In genomic region chr10:111087331-111087756, GRCh38 we compare ENCODE assay signal across 26 cellular contexts. TPM values are rescaled to one million over a fixed set of nuclear protein-coding genes. Genes with fewer than 3 reads are reported as not detected.
"Had no signal": no experiment of that assay in that cellular context is flagged by ENCODE, and none has a peak within 500 bp of the region (broad histone marks: within the 10 kb centered on the region; RNA-seq: fewer than 3 reads in every experiment).

No MANE protein-coding gene starts in this region.

- H3K36me3 Mint-ChIP-seq: activated naive CD4-positive, alpha-beta T cell treated with anti-CD3 and anti-CD28 coated beads, Interleukin-2, amount 50 U/mL, for 24 hours; activated naive CD8-positive, alpha-beta T cell treated with anti-CD3 and anti-CD28 coated beads, Interleukin-2, amount 10 ng/mL, durations not matched to agents 7 days and 5 days had no signal

- H3K4me3 Mint-ChIP-seq: activated CD4-positive, alpha-beta T cell treated with anti-CD3 and anti-CD28 coated beads for 36 hours; activated CD4-positive, alpha-beta T cell treated with anti-CD3 and anti-CD28 coated beads, Interleukin-2, amount 10 ng/mL, durations not matched to agents 7 days and 5 days; activated CD8-positive, alpha-beta T cell treated with anti-CD3 and anti-CD28 coated beads, Interleukin-2, amount 10 ng/mL, durations not matched to agents 7 days and 5 days; activated naive CD4-positive, alpha-beta T cell treated with anti-CD3 and anti-CD28 coated beads, Interleukin-2, amount 50 U/mL, for 24 hours; activated naive CD8-positive, alpha-beta T cell treated with anti-CD3 and anti-CD28 coated beads, Interleukin-2, amount 10 ng/mL, durations not matched to agents 7 days and 5 days; activated T-cell treated with anti-CD3 and anti-CD28 coated beads, Interleukin-2, amount 50 U/mL, for 24 hours; T-helper 1 cell treated with Interleukin-12 subunit alpha and Interleukin-12 subunit beta and Interleukin-4 antibody, amounts not matched to agents 30 μg/mL and 1 μg/mL, for 36 hours; T-helper 2 cell treated with Interferon-gamma antibody and Interleukin-4, amounts not matched to agents 5 μg/mL and 100 μg/mL, for 36 hours had no signal

- H3K9me3 Mint-ChIP-seq: activated CD4-positive, alpha-beta T cell treated with anti-CD3 and anti-CD28 coated beads, Interleukin-2, amount 10 ng/mL, durations not matched to agents 7 days and 5 days; activated naive CD4-positive, alpha-beta T cell treated with anti-CD3 and anti-CD28 coated beads, Interleukin-2, amount 50 U/mL, for 24 hours; activated naive CD8-positive, alpha-beta T cell treated with anti-CD3 and anti-CD28 coated beads, Interleukin-2, amount 10 ng/mL, durations not matched to agents 7 days and 5 days; activated T-cell treated with anti-CD3 and anti-CD28 coated beads, Interleukin-2, amount 50 U/mL, for 24 hours; activated T-helper 2 cell treated with anti-CD3 and anti-CD28 coated beads, Interferon-gamma antibody, Interleukin-2, Interleukin-4, amounts not matched to agents 10 μg/mL and 5 μg/mL and 100 μg/mL, durations not matched to agents 14 hours and 24 hours and 36 hours; T-helper 1 cell treated with Interleukin-12 subunit alpha and Interleukin-12 subunit beta and Interleukin-4 antibody, amounts not matched to agents 30 μg/mL and 1 μg/mL, for 36 hours; T-helper 2 cell treated with Interferon-gamma antibody and Interleukin-4, amounts not matched to agents 5 μg/mL and 100 μg/mL, for 36 hours had no signal

- DNase-seq: activated CD4-positive, alpha-beta T cell treated with anti-CD3 and anti-CD28 coated beads for 36 hours; activated CD4-positive, alpha-beta T cell treated with anti-CD3 and anti-CD28 coated beads, Interleukin-2, amount 10 ng/mL, durations not matched to agents 7 days and 5 days; activated CD4-positive, alpha-beta T cell treated with anti-CD3 and anti-CD28 coated beads, Interleukin-2, amount 50 U/mL, for 48 hours; activated CD8-positive, alpha-beta T cell treated with anti-CD3 and anti-CD28 coated beads, Interleukin-2, amount 10 ng/mL, durations not matched to agents 7 days and 5 days; activated gamma-delta T cell; activated naive CD4-positive, alpha-beta T cell treated with Interleukin-2 at 50 U/mL for 16 hours; activated naive CD8-positive, alpha-beta T cell treated with anti-CD3 and anti-CD28 coated beads, Interleukin-2, amount 10 ng/mL, durations not matched to agents 7 days and 5 days; activated T-cell treated with anti-CD3 and anti-CD28 coated beads, Interleukin-2, amount 50 U/mL, for 24 hours; amygdala; NCI-H1105; NCI-H1436; NCI-H1694; NCI-H1930; NCI-H2081 treated with DMSO at 0.1 percent for 48 hours; NCI-H226; NCI-H524 treated with DMSO at 0.1 percent for 48 hours; SHP77 treated with DMSO at 0.1 percent for 48 hours; SK-N-SH had no signal

- ATAC-seq: activated CD4-positive, alpha-beta T cell treated with anti-CD3 and anti-CD28 coated beads for 36 hours; activated CD4-positive, CD25-positive, alpha-beta regulatory T cell treated with anti-CD3 and anti-CD28 coated beads, Interleukin-2, amount 50 U/mL, for 24 hours; activated CD8-positive, alpha-beta T cell treated with anti-CD3 and anti-CD28 coated beads, Interleukin-2, amount 10 ng/mL, durations not matched to agents 7 days and 5 days; Panc1 had no signal

- H3K4me1 Mint-ChIP-seq: activated CD4-positive, alpha-beta T cell treated with anti-CD3 and anti-CD28 coated beads for 36 hours; activated CD4-positive, alpha-beta T cell treated with anti-CD3 and anti-CD28 coated beads, Interleukin-2, amount 10 ng/mL, durations not matched to agents 7 days and 5 days; activated naive CD4-positive, alpha-beta T cell treated with anti-CD3 and anti-CD28 coated beads, Interleukin-2, amount 50 U/mL, for 24 hours had no signal

- H3K27ac Mint-ChIP-seq: activated CD4-positive, alpha-beta T cell treated with anti-CD3 and anti-CD28 coated beads for 36 hours; activated CD4-positive, alpha-beta T cell treated with anti-CD3 and anti-CD28 coated beads, Interleukin-2, amount 10 ng/mL, durations not matched to agents 7 days and 5 days; activated CD8-positive, alpha-beta T cell treated with anti-CD3 and anti-CD28 coated beads, Interleukin-2, amount 10 ng/mL, durations not matched to agents 7 days and 5 days; activated naive CD4-positive, alpha-beta T cell treated with anti-CD3 and anti-CD28 coated beads, Interleukin-2, amount 50 U/mL, for 24 hours; activated naive CD8-positive, alpha-beta T cell treated with anti-CD3 and anti-CD28 coated beads, Interleukin-2, amount 10 ng/mL, durations not matched to agents 7 days and 5 days; activated T-cell treated with anti-CD3 and anti-CD28 coated beads, Interleukin-2, amount 50 U/mL, for 24 hours; activated T-helper 2 cell treated with anti-CD3 and anti-CD28 coated beads, Interferon-gamma antibody, Interleukin-2, Interleukin-4, amounts not matched to agents 10 μg/mL and 5 μg/mL and 100 μg/mL, durations not matched to agents 14 hours and 24 hours and 36 hours; T-helper 2 cell treated with Interferon-gamma antibody and Interleukin-4, amounts not matched to agents 5 μg/mL and 100 μg/mL, for 36 hours had no signal

RNA-seq across cellular contexts. Expression of gene ADRA2A, which starts 10.5 kb away (rescaled TPM):
- total RNA-seq: activated CD4-positive, alpha-beta T cell treated with anti-CD3 and anti-CD28 coated beads for 36 hours; activated CD4-positive, alpha-beta T cell treated with anti-CD3 and anti-CD28 coated beads, Interleukin-2, amount 10 ng/mL, durations not matched to agents 7 days and 5 days; activated CD8-positive, alpha-beta T cell treated with anti-CD3 and anti-CD28 coated beads, Interleukin-2, amount 10 ng/mL, durations not matched to agents 7 days and 5 days; activated naive CD8-positive, alpha-beta T cell treated with anti-CD3 and anti-CD28 coated beads, Interleukin-2, amount 10 ng/mL, durations not matched to agents 7 days and 5 days; activated T-helper 2 cell treated with anti-CD3 and anti-CD28 coated beads, Interferon-gamma antibody, Interleukin-2, Interleukin-4, amounts not matched to agents 10 μg/mL and 5 μg/mL and 100 μg/mL, durations not matched to agents 14 hours and 24 hours and 36 hours; M059J; NCI-H460 had no signal
